Comparison of ENCODE assay signal across 3 cellular contexts in genomic region chr10:79866903-79867302, GRCh38. TPM values are rescaled to one million over a fixed set of nuclear protein-coding genes. Genes with fewer than 3 reads are reported as not detected.
"Had no signal": no experiment of that assay in that cellular context is flagged by ENCODE, and none has a peak within 500 bp of the region (broad histone marks: within the 10 kb centered on the region; RNA-seq: fewer than 3 reads in every experiment).

No MANE protein-coding gene starts in this region.

RNA-seq across cellular contexts. Expression of gene NUTM2E, which starts 40.4 kb away (rescaled TPM):
- total RNA-seq: Right ventricle myocardium inferior, Right ventricle myocardium superior, RPMI7951 had no signal
